ENCODE assay signal across 7 cellular contexts in the genomic region with DNA sequence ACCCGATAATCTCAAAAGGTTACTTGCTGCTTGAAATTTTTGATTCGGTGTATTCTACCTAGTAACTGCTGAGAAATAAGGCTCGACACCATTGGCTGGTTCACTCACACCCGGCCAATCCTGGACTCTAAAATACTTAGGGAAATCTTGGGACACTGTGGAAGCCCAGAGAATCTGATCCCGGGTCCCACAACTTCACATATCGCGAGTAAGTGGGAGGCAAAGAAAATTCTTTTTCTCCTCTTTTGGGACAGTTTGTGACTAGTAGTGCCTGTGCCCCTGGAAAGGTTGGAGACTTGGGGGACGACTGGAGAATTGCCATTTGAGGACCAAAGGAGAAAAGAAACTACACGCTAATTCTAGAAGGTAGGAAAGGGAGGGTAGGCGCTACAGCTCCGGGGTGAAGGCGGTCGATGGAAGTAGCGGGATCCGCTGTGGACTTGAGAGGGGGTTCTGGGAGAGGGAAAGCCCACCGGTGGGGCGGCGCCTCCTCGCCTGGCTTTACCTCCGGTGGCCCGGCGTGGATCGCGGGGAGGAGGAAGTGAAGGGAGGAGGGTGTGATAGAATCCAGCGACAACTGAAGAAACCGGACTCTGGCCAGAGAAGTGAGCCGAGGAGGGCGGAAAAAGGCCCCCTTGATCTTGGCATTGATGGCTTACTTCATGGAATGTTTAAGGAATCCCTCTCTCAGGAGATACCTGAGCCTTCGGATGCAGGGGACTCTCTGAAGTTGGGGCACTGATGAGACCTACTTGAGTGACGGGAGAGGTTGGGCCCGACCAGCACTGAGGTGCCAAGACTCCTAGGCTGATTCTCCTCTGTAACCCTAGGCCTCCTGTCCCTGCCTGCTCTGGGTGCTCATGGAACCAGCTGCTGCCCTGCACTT. TPM values are rescaled to one million over a fixed set of nuclear protein-coding genes. Genes with fewer than 3 reads are reported as not detected.
DNase-seq lines count a peak whose midpoint lies in the region; ATAC-seq, FAIRE-seq and TF ChIP-seq lines count a peak whose summit lies in the region.

No MANE protein-coding gene starts in this region.

- ATAC-seq in HG02588 (IDR thresholded peaks at IDR 0.05; ENCODE audit: unreplicated experiment) (peak; percentile 84), Right ventricle myocardium superior (ENCODE audit: poor library complexity) (peak; percentile 99)

- intact Hi-C loops in Right ventricle myocardium superior (cut with DNase I) = no loop called here

- peak overlapping the region; percentile 86 for H3K27ac ChIP-seq in SK-N-MC

- DNase-seq in GM12891 (ENCODE audit: insufficient read length, low spot score) = peak; percentile 53
- DNase-seq in MV-4-11 (lab: John Stamatoyannopoulos, UW) = peak; percentile 68
- peak; percentile 85 for DNase-seq in SK-N-MC (ENCODE audit: low read depth, low spot score)
- DNase-seq in adipocyte (ENCODE audit: low read depth) = peak; percentile 98
- peak; percentile 61 for DNase-seq in Right ventricle myocardium superior
- peak; percentile 64 for DNase-seq in occipital lobe (lab: John Stamatoyannopoulos, UW)

- H3K36me3 ChIP-seq in SK-N-MC (ENCODE audit: insufficient read depth, low read length) (peaks cover under 1% of the 10 kb centered on the region; the same call in 1 of the 2 replicates), adipocyte (ENCODE audit: control insufficient read depth, insufficient read depth, low read length, severe bottlenecking) (peaks cover 5% of the 10 kb centered on the region)

- H3K9ac ChIP-seq in SK-N-MC (ENCODE audit: insufficient read length) = peak overlapping the region; percentile 93
- peak overlapping the region; percentile 97 for H3K9ac ChIP-seq in adipocyte (ENCODE audit: low read length)

- FAIRE-seq in GM12891 (lab: Jason Lieb, UNC) = peak; percentile 74

- no peaks in the 10 kb centered on the region for H3K27me3 ChIP-seq in adipocyte (replicated peaks; ENCODE audit: control insufficient read depth, insufficient read depth, low read length)

- H3K4me1 ChIP-seq in adipocyte (ENCODE audit: control insufficient read depth, insufficient read depth, low read length) = peaks cover 23% of the 10 kb centered on the region

- TF ChIP-seq POLR2A in GM12891 (IDR thresholded peaks at IDR 0.05; ENCODE audit: low read depth, low read length) = no peak

- H3K4me3 ChIP-seq in SK-N-MC (peak overlapping the region; percentile 91), adipocyte (ENCODE audit: low read length) (peak overlapping the region; percentile 98)

- H3K9me3 ChIP-seq in SK-N-MC (ENCODE audit: low read depth, low read length) (no peaks in the 10 kb centered on the region; the same call in 1 of the 2 replicates), adipocyte (ENCODE audit: control insufficient read depth, low read length) (no peaks in the 10 kb centered on the region)

TF ChIP-seq in GM12891, 5 proteins besides CTCF, POLR2A, EP300 and RAD21:
- TF ChIP-seq PAX5 (IDR thresholded peaks at IDR 0.05; ENCODE audit: insufficient read depth, low read length, severe bottlenecking) = no peak
- TF ChIP-seq POU2F2 (IDR thresholded peaks at IDR 0.05; ENCODE audit: low read depth, low read length) = no peak
- TF ChIP-seq SPI1 (IDR thresholded peaks at IDR 0.05; ENCODE audit: low read depth, low read length) = peak; percentile 48
- TF ChIP-seq TAF1 (IDR thresholded peaks at IDR 0.05; ENCODE audit: low read depth, low read length) = no peak

RNA-seq across cellular contexts. Expression of a gene that starts 18.8 kb away (rescaled TPM):
- 19.5 TPM for polyA plus RNA-seq in GM12891 (2012; ENCODE audit: low read depth, missing spikeins)
- 9.1 TPM for total RNA-seq in Right ventricle myocardium superior
- total RNA-seq in occipital lobe = 2.8 TPM

RNA-seq across cellular contexts. Expression of a gene that starts 19.4 kb away (rescaled TPM):
- 12.5 TPM for polyA plus RNA-seq in GM12891 (2012; ENCODE audit: low read depth, missing spikeins)
- total RNA-seq in Right ventricle myocardium superior (9.0 TPM), occipital lobe (17.5 TPM)

RNA-seq across cellular contexts. Expression of a gene that starts 36.3 kb away (rescaled TPM):
- 13.8 TPM for polyA plus RNA-seq in GM12891 (2012; ENCODE audit: low read depth, missing spikeins)
- total RNA-seq in Right ventricle myocardium superior (12.5 TPM), occipital lobe (13.1 TPM)

RNA-seq across cellular contexts. Expression of a gene that starts 38.6 kb away (rescaled TPM):
- polyA plus RNA-seq in GM12891 (2012; ENCODE audit: low read depth, missing spikeins) = 21.7 TPM
- 4.9 TPM for total RNA-seq in Right ventricle myocardium superior
- 4.2 TPM for total RNA-seq in occipital lobe

RNA-seq across cellular contexts. Expression of a gene that starts 56.5 kb away (rescaled TPM):
- 22.4 TPM for polyA plus RNA-seq in GM12891 (2012; ENCODE audit: low read depth, missing spikeins)
- total RNA-seq in Right ventricle myocardium superior = 12.8 TPM
- 2.3 TPM for total RNA-seq in occipital lobe

Comparison
In these comparisons a context has a peak if more than half of its experiments do, and no peak if none do; other contexts are left out.
1. Peak in every context shown above with its lines: DNase-seq, ATAC-seq, H3K4me3 ChIP-seq and H3K27ac ChIP-seq.